In genomic region chr22:48366591-48366990, GRCh38 we compare ENCODE assay signal across 1 cellular context.
TF ChIP-seq lines count a peak whose summit lies in the region.

No MANE protein-coding gene starts in this region.

TF ChIP-seq in HepG2, 621 proteins besides CTCF, POLR2A, EP300 and RAD21 (continued from another document):
- TF ChIP-seq CSRNP2 (CRISPR knock-in tag; conservative IDR thresholded peaks at IDR 0.05; ENCODE audit: low read depth) (no peak), ZSCAN21 (CRISPR knock-in tag; IDR thresholded peaks at IDR 0.05; ENCODE audit: borderline replicate concordance) (no peak), NFYC (CRISPR knock-in tag; IDR thresholded peaks at IDR 0.05) (no peak), NFE2 (CRISPR knock-in tag; IDR thresholded peaks at IDR 0.05) (no peak), CHCHD3 (CRISPR knock-in tag; IDR thresholded peaks at IDR 0.05) (no peak), HDAC2 (CRISPR knock-in tag; IDR thresholded peaks at IDR 0.05) (no peak), ATM (IDR thresholded peaks at IDR 0.05; ENCODE audit: borderline replicate concordance) (no peak), ZNF639 (CRISPR knock-in tag; conservative IDR thresholded peaks at IDR 0.05) (no peak)
